In genomic region chr22:46042786-46043185, GRCh38 we compare ENCODE assay signal across 10 cellular contexts.
DNase-seq lines count a peak whose midpoint lies in the region; TF ChIP-seq lines count a peak whose summit lies in the region.
"Had no signal": no experiment of that assay in that cellular context is flagged by ENCODE, and none has a peak within 500 bp of the region (broad histone marks: within the 10 kb centered on the region; RNA-seq: fewer than 3 reads in every experiment).

No MANE protein-coding gene starts in this region.

- TF ChIP-seq CTCF in 22Rv1 (IDR thresholded peaks at IDR 0.05) (no peak), coronary artery (IDR thresholded peaks at IDR 0.05) (no peak)

- no peaks in the 10 kb centered on the region for H3K27me3 ChIP-seq in HAP-1 (ENCODE audit: low read depth)

- H3K27ac ChIP-seq in 22Rv1, result peak overlapping the region; percentile 100
- peak overlapping the region; percentile 63 to 94 for H3K27ac ChIP-seq in coronary artery

- peaks cover 67% of the 10 kb centered on the region for H3K4me1 ChIP-seq in HAP-1

- peak in 1 of 2 experiments; percentile 31 for DNase-seq in HAP-1 (ENCODE audit: low spot score in 2 of 2)
- DNase-seq in coronary artery (ENCODE audit: low spot score), result peak; percentile 69
- DNase-seq in myocyte (ENCODE audit: low read depth), result peak; percentile 81
- DNase-seq in SIG-M5 (lab: John Stamatoyannopoulos, UW), result no peak
- no peak for DNase-seq in AG08396 (ENCODE audit: low spot score)
- DNase-seq in occipital lobe (lab: John Stamatoyannopoulos, UW), result no peak
- DNase-seq in NCI-H2171 (lab: John Stamatoyannopoulos, UW), result no peak
- DNase-seq: activated naive CD8-positive, alpha-beta T cell treated with anti-CD3 and anti-CD28 coated beads, Interleukin-2, amount 10 ng/mL, durations not matched to agents 7 days and 5 days; Calu3 had no signal

- in situ Hi-C loops in HAP-1 (cut with MboI; ENCODE audit: low sequenced_read_pairs), result loop anchor here (25.0 kb wide), 1 partner anchor 105 kb away; no protein-coding TSS in a partner anchor

- H3K4me3 ChIP-seq in HAP-1 (peak overlapping the region; percentile 10), coronary artery (no peak overlapping the region)

- H3K9me3 ChIP-seq in HAP-1, result no peaks in the 10 kb centered on the region

- H3K36me3 ChIP-seq in HAP-1 (replicated peaks), result peaks cover 5% of the 10 kb centered on the region; the same call in 1 of the 2 replicates

Comparison
In these comparisons a context has a peak if more than half of its experiments do, and no peak if none do; other contexts are left out.
1. DNase-seq: peak in coronary artery (single experiment) and myocyte (single experiment); none in SIG-M5 (single experiment), AG08396 (single experiment), occipital lobe (single experiment) and NCI-H2171 (single experiment).